Comparison of ENCODE assay signal across 8 cellular contexts in the genomic region with DNA sequence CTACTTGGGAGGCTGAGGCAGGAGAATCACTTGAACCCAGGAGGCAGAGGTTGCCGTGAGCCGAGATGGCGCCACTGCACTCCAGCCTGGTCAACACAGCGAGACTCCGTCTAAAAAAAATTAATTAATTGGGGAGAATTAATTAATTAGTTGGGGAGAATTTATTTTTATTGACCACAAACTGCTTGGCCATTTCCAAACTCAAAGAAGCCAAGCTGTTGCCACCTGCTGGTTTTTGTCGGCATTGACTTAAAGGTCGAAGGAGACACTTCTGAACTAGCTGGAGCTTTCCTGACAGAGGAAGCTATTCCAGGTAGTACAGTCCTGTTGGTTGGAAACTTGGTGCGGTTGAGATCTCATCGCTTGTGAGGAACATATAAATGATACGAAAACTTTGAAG. TPM values are rescaled to one million over a fixed set of nuclear protein-coding genes. Genes with fewer than 3 reads are reported as not detected.
DNase-seq lines count a peak whose midpoint lies in the region; ATAC-seq and TF ChIP-seq lines count a peak whose summit lies in the region.

No MANE protein-coding gene starts in this region.

- H3K27ac ChIP-seq in transverse colon, result no peak overlapping the region

- H3K4me1 Mint-ChIP-seq in effector memory CD8-positive, alpha-beta T cell (ENCODE audit: low read depth in 2 of 2), result no peaks in the 10 kb centered on the region

- H3K4me3 ChIP-seq in fibroblast of mammary gland (ENCODE audit: control insufficient read depth, low read depth, low read length) (no peak overlapping the region), transverse colon (no peak overlapping the region)

- in situ Hi-C loops in transverse colon (cut with MboI; ENCODE audit: low pct_ligation_motif_present in 1 of 4, low pct_unique_long_range_greater_than_20kb in 1 of 4, low sequenced_read_pairs in 3 of 4), result loop anchor here in 2 of 4 donors (25.0 kb wide), 1 partner anchor 373 kb away; no protein-coding TSS in a partner anchor

- DNase-seq in stimulated activated CD4-positive, alpha-beta T cell treated with anti-CD3 and anti-CD28 coated beads, Interleukin-1b, Interleukin-23, amount 100 ng/mL, for 48 hours, result peak; percentile 5
- DNase-seq in stimulated activated CD4-positive, alpha-beta T cell treated with anti-CD3 and anti-CD28 coated beads, Interleukin-4, amount 100 ng/mL, for 4 hours, result no peak
- peak; percentile 71 for DNase-seq in RKO (ENCODE audit: low spot score)
- DNase-seq in fibroblast of mammary gland (ENCODE audit: low read depth), result peak; percentile 68
- peak; percentile 24 for DNase-seq in transverse colon
- DNase-seq in effector memory CD8-positive, alpha-beta T cell, result no peak

- H3K27me3 ChIP-seq in transverse colon, result no peaks in the 10 kb centered on the region

- peaks cover 4% of the 10 kb centered on the region for H3K36me3 Mint-ChIP-seq in effector memory CD8-positive, alpha-beta T cell (ENCODE audit: insufficient read depth)

- no peaks in the 10 kb centered on the region for H3K36me3 ChIP-seq in transverse colon

- H3K27me3 Mint-ChIP-seq in effector memory CD8-positive, alpha-beta T cell, result peaks cover 0 to 7% of the 10 kb centered on the region in 2 donors

- H3K4me1 ChIP-seq in transverse colon, result no peaks in the 10 kb centered on the region

- intact Hi-C loops in transverse colon (cut with DNase I; ENCODE audit: low total_unique reads), result no loop called here

- no peak for TF ChIP-seq POLR2A in transverse colon (IDR thresholded peaks at IDR 0.05)

- 73 to 100% methylated on average over 2 to 10 of the region's 10 CpGs for WGBS in transverse colon (ENCODE audit: low coverage in 1 of 2), 2 donors

- TF ChIP-seq CTCF in fibroblast of mammary gland (conservative IDR thresholded peaks at IDR 0.05; ENCODE audit: control insufficient read depth, insufficient read depth, low read depth, low read length), result peak; percentile 76
- peak; percentile 9 to 37 (median 17) for TF ChIP-seq CTCF in transverse colon (IDR thresholded peaks at IDR 0.05)

- peak; percentile 55 for ATAC-seq in HG02610 (IDR thresholded peaks at IDR 0.05; ENCODE audit: unreplicated experiment)
- ATAC-seq in effector memory CD8-positive, alpha-beta T cell (replicated peaks), result no peak
- no peak for ATAC-seq in GM21381 (IDR thresholded peaks at IDR 0.05; ENCODE audit: unreplicated experiment)

- no peaks in the 10 kb centered on the region for H3K9me3 Mint-ChIP-seq in effector memory CD8-positive, alpha-beta T cell

- no peak overlapping the region for H3K27ac Mint-ChIP-seq in effector memory CD8-positive, alpha-beta T cell

- H3K4me3 Mint-ChIP-seq in effector memory CD8-positive, alpha-beta T cell, result no peak overlapping the region

- no peak for TF ChIP-seq EP300 in transverse colon (IDR thresholded peaks at IDR 0.05; ENCODE audit: low read depth)

- H3K9me3 ChIP-seq in transverse colon, result no peaks in the 10 kb centered on the region

RNA-seq across cellular contexts. Expression of gene MAP1LC3C, which starts 13.1 kb away (rescaled TPM):
- total RNA-seq in transverse colon, result 1 to 10 TPM in 2 of 4 donors, under 1 TPM in 1, not detected in 1; 1.00 to 6.5 (median 1.1) TPM

RNA-seq across cellular contexts. Expression of gene BECN2, which starts 28.2 kb away (rescaled TPM):
- not detected for total RNA-seq in transverse colon

Comparison
In these comparisons a context has a peak if more than half of its experiments do, and no peak if none do; other contexts are left out.
1. DNase-seq: peak in stimulated activated CD4-positive, alpha-beta T cell treated with anti-CD3 and anti-CD28 coated beads, Interleukin-1b, Interleukin-23, amount 100 ng/mL, for 48 hours (single experiment), RKO (single experiment), fibroblast of mammary gland (single experiment) and transverse colon (single experiment); none in stimulated activated CD4-positive, alpha-beta T cell treated with anti-CD3 and anti-CD28 coated beads, Interleukin-4, amount 100 ng/mL, for 4 hours (0 of 2) and effector memory CD8-positive, alpha-beta T cell (0 of 3).